Comparison of ENCODE assay signal across 28 cellular contexts in the genomic region with DNA sequence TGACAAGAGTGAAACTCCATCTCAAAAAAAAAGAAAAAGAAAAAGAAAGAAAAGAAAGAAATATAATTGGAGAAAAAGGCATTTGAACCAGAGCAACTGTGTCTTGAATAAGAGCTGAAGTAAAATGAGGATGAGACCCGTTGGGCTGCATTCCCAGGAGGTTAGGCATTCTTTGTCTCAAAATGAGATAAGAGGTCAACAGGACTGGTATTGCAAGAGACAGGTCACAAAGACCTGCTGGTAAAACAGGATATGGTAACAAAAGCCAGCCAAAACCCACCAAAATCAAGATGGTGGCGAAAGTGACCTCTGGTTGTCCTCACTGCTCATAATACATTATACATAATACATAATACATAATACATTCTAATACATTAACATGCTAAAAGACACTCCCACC.
"Had no signal": no experiment of that assay in that cellular context is flagged by ENCODE, and none has a peak within 500 bp of the region (broad histone marks: within the 10 kb centered on the region; RNA-seq: fewer than 3 reads in every experiment).

No MANE protein-coding gene starts in this region.

- FAIRE-seq: astrocyte, TTC549 had no signal

- H3K27ac Mint-ChIP-seq: activated B cell treated with CpG ODN at 0.5 μM for 24 hours; activated CD4-positive, alpha-beta T cell treated with anti-CD3 and anti-CD28 coated beads, Interleukin-2, amount 10 ng/mL, durations not matched to agents 24 days and 14 days; activated naive CD4-positive, alpha-beta T cell treated with anti-CD3 and anti-CD28 coated beads for 36 hours; activated naive CD8-positive, alpha-beta T cell; activated T-helper 17 cell treated with anti-CD3 and anti-CD28 coated beads, Interleukin-2, amount 50 U/mL, for 72 hours; brain; T-helper 17 cell had no signal

- H3K36me3 ChIP-seq: MG63, Peyer's patch had no signal

- H3K9me3 Mint-ChIP-seq: activated B cell treated with CpG ODN at 0.5 μM for 24 hours; activated CD4-positive, alpha-beta T cell treated with anti-CD3 and anti-CD28 coated beads, Interleukin-2, amount 10 ng/mL, durations not matched to agents 24 days and 14 days; activated naive CD4-positive, alpha-beta T cell treated with anti-CD3 and anti-CD28 coated beads for 36 hours; activated T-helper 17 cell treated with anti-CD3 and anti-CD28 coated beads, Interleukin-2, amount 50 U/mL, for 72 hours; brain had no signal

- H3K4me3 ChIP-seq: MG63, Peyer's patch had no signal

- H3K4me3 Mint-ChIP-seq: activated B cell treated with CpG ODN at 0.5 μM for 24 hours; activated CD4-positive, alpha-beta T cell treated with anti-CD3 and anti-CD28 coated beads, Interleukin-2, amount 10 ng/mL, durations not matched to agents 24 days and 14 days; activated naive CD4-positive, alpha-beta T cell treated with anti-CD3 and anti-CD28 coated beads for 36 hours; activated naive CD8-positive, alpha-beta T cell; activated T-helper 17 cell treated with anti-CD3 and anti-CD28 coated beads, Interleukin-2, amount 50 U/mL, for 72 hours; brain; T-helper 17 cell had no signal

- H3K36me3 Mint-ChIP-seq: activated naive CD8-positive, alpha-beta T cell; brain had no signal

- H3K4me1 ChIP-seq: Peyer's patch had no signal

- ATAC-seq: activated T-helper 17 cell treated with anti-CD3 and anti-CD28 coated beads, Interleukin-2, amount 50 U/mL, for 72 hours; T-helper 17 cell had no signal

- DNase-seq: activated B cell treated with CpG ODN at 0.5 μM for 24 hours; activated CD4-positive, alpha-beta T cell treated with anti-CD3 and anti-CD28 coated beads for 1 hour; activated CD4-positive, alpha-beta T cell treated with anti-CD3 and anti-CD28 coated beads, Interleukin-2, amount 10 ng/mL, durations not matched to agents 24 days and 14 days; activated CD4-positive, alpha-beta T cell treated with anti-CD3 and anti-CD28 coated beads, Interleukin-2, amount 50 U/mL, for 48 hours; activated gamma-delta T cell; activated naive CD4-positive, alpha-beta T cell treated with anti-CD3 and anti-CD28 coated beads for 36 hours; activated T-cell treated with anti-CD3 and anti-CD28 coated beads, Interleukin-2, amount 50 U/mL, for 48 hours; amygdala; MG63; MV-4-11; NCI-H1092 treated with DMSO at 0.1 percent for 48 hours; NCI-H1417 treated with DMSO at 0.1 percent for 48 hours; NCI-H1694; NCI-H2029 treated with DMSO at 0.1 percent for 48 hours; NCI-H345; NCI-H510A; NCI-H526 treated with DMSO at 0.1 percent for 48 hours; NCI-H82; OCI-M1; Peyer's patch; SIG-M5; T-helper 17 cell; T-helper 9 cell had no signal

- H3K27me3 Mint-ChIP-seq: activated B cell treated with CpG ODN at 0.5 μM for 24 hours; activated CD4-positive, alpha-beta T cell treated with anti-CD3 and anti-CD28 coated beads, Interleukin-2, amount 10 ng/mL, durations not matched to agents 24 days and 14 days; activated naive CD8-positive, alpha-beta T cell; activated T-helper 17 cell treated with anti-CD3 and anti-CD28 coated beads, Interleukin-2, amount 50 U/mL, for 72 hours; brain; T-helper 17 cell had no signal

- H3K27me3 ChIP-seq: MG63, Peyer's patch had no signal

- H3K27ac ChIP-seq: Peyer's patch had no signal

- H3K9me3 ChIP-seq: MG63, Peyer's patch had no signal
